Comparison of ENCODE assay signal across 27 cellular contexts in the genomic region with DNA sequence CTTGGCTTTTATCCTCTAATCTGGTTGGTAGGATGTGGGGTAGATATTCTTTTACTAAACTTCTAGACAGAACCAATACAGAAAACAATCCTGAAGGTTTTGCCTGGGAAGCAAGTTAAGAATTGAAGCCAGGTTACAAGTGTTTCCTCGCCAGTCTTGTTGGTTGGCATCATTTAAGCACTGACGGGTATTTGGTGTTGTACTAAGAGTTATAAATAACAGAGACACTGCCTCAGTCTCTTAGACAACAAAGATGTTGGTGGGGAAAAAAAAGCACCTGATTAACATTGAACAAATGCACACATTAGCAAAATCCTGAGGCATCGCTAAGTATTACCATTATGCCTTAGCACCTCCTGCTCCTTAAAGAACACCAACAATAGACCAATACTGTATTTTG.
"Had no signal": no experiment of that assay in that cellular context is flagged by ENCODE, and none has a peak within 500 bp of the region (broad histone marks: within the 10 kb centered on the region; RNA-seq: fewer than 3 reads in every experiment).

No MANE protein-coding gene starts in this region.

- H3K4me1 ChIP-seq: left ventricle myocardium inferior, parathyroid adenoma, right atrium auricular region, right lobe of liver, suprapubic skin, uterus had no signal

- H3K9me3 Mint-ChIP-seq: mesothelial cell of epicardium; nephron progenitor cell; neural progenitor cell; stimulated activated memory B cell treated with anti-CD40 and anti-IgM and Interleukin-4, amounts not matched to agents 10 μg/mL and 1 μg/mL and 100 μg/mL, for 72 hours had no signal

- H3K27ac ChIP-seq: left ventricle myocardium inferior, neural progenitor cell, neutrophil, parathyroid adenoma, right atrium auricular region, right lobe of liver, suprapubic skin, thoracic aorta, tibial artery, uterus had no signal

- H3K4me3 Mint-ChIP-seq: immature natural killer cell; mesothelial cell of epicardium; naive B cell; natural killer cell; nephron progenitor cell; neural progenitor cell; stimulated activated memory B cell treated with anti-CD40 and anti-IgM and Interleukin-4, amounts not matched to agents 10 μg/mL and 1 μg/mL and 100 μg/mL, for 72 hours had no signal

- H3K4me1 Mint-ChIP-seq: immature natural killer cell; naive B cell; natural killer cell; stimulated activated memory B cell treated with anti-CD40 and anti-IgM and Interleukin-4, amounts not matched to agents 10 μg/mL and 1 μg/mL and 100 μg/mL, for 72 hours had no signal

- H3K4me2 ChIP-seq: neural progenitor cell, smooth muscle cell had no signal

- H3K27me3 Mint-ChIP-seq: stimulated activated memory B cell treated with anti-CD40 and anti-IgM and Interleukin-4, amounts not matched to agents 10 μg/mL and 1 μg/mL and 100 μg/mL, for 72 hours had no signal

- H3K9ac ChIP-seq: neural progenitor cell, parathyroid adenoma had no signal

- H3K79me2 ChIP-seq: parathyroid adenoma had no signal

- H3K27ac Mint-ChIP-seq: immature natural killer cell; mesothelial cell of epicardium; naive B cell; natural killer cell; nephron progenitor cell; neural progenitor cell; stimulated activated memory B cell treated with anti-CD40 and anti-IgM and Interleukin-4, amounts not matched to agents 10 μg/mL and 1 μg/mL and 100 μg/mL, for 72 hours had no signal

- H3K36me3 Mint-ChIP-seq: immature natural killer cell; mesothelial cell of epicardium; naive B cell; natural killer cell; neural progenitor cell; stimulated activated memory B cell treated with anti-CD40 and anti-IgM and Interleukin-4, amounts not matched to agents 10 μg/mL and 1 μg/mL and 100 μg/mL, for 72 hours had no signal

- H3K27me3 ChIP-seq: neural progenitor cell, neutrophil, right atrium auricular region, right lobe of liver, suprapubic skin, tibial artery, uterus had no signal

- H3K9me3 ChIP-seq: left ventricle myocardium inferior, neutrophil, right atrium auricular region, right lobe of liver, suprapubic skin, thoracic aorta, tibial artery, uterus had no signal

- H2AFZ ChIP-seq: neural progenitor cell, parathyroid adenoma had no signal

- DNase-seq: hypothalamus; immature natural killer cell; kidney; left ventricle myocardium inferior; mesendoderm; naive B cell; natural killer cell; nephron progenitor cell; occipital lobe; right lobe of liver; stimulated activated CD4-positive, alpha-beta T cell treated with anti-CD3 and anti-CD28 coated beads, Interleukin-1b, Interleukin-23, amount 100 ng/mL, for 48 hours; stimulated activated CD4-positive, alpha-beta T cell treated with anti-CD3 and anti-CD28 coated beads, Interleukin-2, amount 100 ng/mL, for 48 hours; stimulated activated CD4-positive, alpha-beta T cell treated with anti-CD3 and anti-CD28 coated beads, Interleukin-4, amount 100 ng/mL, for 4 hours; stimulated activated CD8-positive, alpha-beta memory T cell treated with anti-CD3 and anti-CD28 coated beads, Interleukin-4, amount 100 ng/mL, for 48 hours; stimulated activated naive CD8-positive, alpha-beta T cell treated with anti-CD3 and anti-CD28 coated beads, Interleukin-15, Interleukin-2, amounts not matched to agents 100 U/mL and 50 U/mL, for 24 hours; tibial artery; uterus had no signal

- H3K36me3 ChIP-seq: left ventricle myocardium inferior, neural progenitor cell, neutrophil, right atrium auricular region, right lobe of liver, suprapubic skin, thoracic aorta, tibial artery, uterus had no signal

- H3K4me3 ChIP-seq: left ventricle myocardium inferior, lung, neural progenitor cell, right atrium auricular region, right lobe of liver, smooth muscle cell, suprapubic skin, thoracic aorta, tibial artery, uterus had no signal

- ATAC-seq: natural killer cell; right lobe of liver; stimulated activated memory B cell treated with anti-CD40 and anti-IgM and Interleukin-4, amounts not matched to agents 10 μg/mL and 1 μg/mL and 100 μg/mL, for 72 hours; stimulated activated naive CD8-positive, alpha-beta T cell treated with anti-CD3 and anti-CD28 coated beads, Interleukin-15, Interleukin-2, amounts not matched to agents 100 U/mL and 50 U/mL, for 24 hours had no signal
